Comparison of ENCODE assay signal across 1 cellular context in the genomic region with DNA sequence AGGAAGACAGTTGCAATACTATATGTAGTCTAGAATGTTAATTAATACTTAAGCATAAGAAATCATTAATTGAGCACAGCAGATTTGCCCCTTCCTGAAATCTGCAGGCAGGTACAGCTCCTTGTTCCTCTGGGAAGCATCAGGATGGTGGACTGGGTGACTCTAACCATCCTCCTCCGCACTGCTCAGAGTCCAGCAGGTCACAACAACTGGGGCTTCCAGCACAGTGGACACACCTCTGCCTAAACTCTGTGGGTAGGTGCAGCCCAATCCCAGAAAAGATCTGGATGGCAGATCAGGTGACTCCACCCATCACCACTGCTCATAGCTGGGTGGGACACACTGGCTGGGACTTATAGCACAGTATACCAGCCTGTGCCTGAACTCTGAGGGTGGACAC.
TF ChIP-seq lines count a peak whose summit lies in the region.

No MANE protein-coding gene starts in this region.

TF ChIP-seq in HepG2, 621 proteins besides CTCF, POLR2A, EP300 and RAD21 (continued from another document):
- TF ChIP-seq, protein P1, sequence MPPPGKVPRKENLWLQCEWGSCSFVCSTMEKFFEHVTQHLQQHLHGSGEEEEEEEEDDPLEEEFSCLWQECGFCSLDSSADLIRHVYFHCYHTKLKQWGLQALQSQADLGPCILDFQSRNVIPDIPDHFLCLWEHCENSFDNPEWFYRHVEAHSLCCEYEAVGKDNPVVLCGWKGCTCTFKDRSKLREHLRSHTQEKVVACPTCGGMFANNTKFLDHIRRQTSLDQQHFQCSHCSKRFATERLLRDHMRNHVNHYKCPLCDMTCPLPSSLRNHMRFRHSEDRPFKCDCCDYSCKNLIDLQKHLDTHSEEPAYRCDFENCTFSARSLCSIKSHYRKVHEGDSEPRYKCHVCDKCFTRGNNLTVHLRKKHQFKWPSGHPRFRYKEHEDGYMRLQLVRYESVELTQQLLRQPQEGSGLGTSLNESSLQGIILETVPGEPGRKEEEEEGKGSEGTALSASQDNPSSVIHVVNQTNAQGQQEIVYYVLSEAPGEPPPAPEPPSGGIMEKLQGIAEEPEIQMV (CRISPR knock-in tag; IDR thresholded peaks at IDR 0.05; ENCODE audit: low read depth), result no peak
- TF ChIP-seq, protein P2, sequence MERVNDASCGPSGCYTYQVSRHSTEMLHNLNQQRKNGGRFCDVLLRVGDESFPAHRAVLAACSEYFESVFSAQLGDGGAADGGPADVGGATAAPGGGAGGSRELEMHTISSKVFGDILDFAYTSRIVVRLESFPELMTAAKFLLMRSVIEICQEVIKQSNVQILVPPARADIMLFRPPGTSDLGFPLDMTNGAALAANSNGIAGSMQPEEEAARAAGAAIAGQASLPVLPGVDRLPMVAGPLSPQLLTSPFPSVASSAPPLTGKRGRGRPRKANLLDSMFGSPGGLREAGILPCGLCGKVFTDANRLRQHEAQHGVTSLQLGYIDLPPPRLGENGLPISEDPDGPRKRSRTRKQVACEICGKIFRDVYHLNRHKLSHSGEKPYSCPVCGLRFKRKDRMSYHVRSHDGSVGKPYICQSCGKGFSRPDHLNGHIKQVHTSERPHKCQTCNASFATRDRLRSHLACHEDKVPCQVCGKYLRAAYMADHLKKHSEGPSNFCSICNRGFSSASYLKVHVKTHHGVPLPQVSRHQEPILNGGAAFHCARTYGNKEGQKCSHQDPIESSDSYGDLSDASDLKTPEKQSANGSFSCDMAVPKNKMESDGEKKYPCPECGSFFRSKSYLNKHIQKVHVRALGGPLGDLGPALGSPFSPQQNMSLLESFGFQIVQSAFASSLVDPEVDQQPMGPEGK (CRISPR knock-in tag; IDR thresholded peaks at IDR 0.05), result no peak
- TF ChIP-seq SALL1 (CRISPR knock-in tag; IDR thresholded peaks at IDR 0.05) (no peak), MXI1 (IDR thresholded peaks at IDR 0.05; ENCODE audit: borderline replicate concordance, low read depth, low read length) (no peak), GTF3A (CRISPR knock-in tag; conservative IDR thresholded peaks at IDR 0.05) (no peak), ZNF773 (CRISPR knock-in tag; IDR thresholded peaks at IDR 0.05; ENCODE audit: borderline replicate concordance) (no peak), ZNF282 (IDR thresholded peaks at IDR 0.05; ENCODE audit: partially characterized antibody) (no peak), ZSCAN12 (CRISPR knock-in tag; IDR thresholded peaks at IDR 0.05) (no peak), TAF1 (CRISPR knock-in tag; IDR thresholded peaks at IDR 0.05) (no peak), EZH2 (conservative IDR thresholded peaks at IDR 0.05; ENCODE audit: low read depth, low read length) (no peak)
